ENCODE assay signal across 1 cellular context in genomic region chr1:159000627-159001026, GRCh38.
TF ChIP-seq lines count a peak whose summit lies in the region.

No MANE protein-coding gene starts in this region.

TF ChIP-seq in K562, 482 proteins besides CTCF, POLR2A, EP300 and RAD21 (continued from another document):
- TF ChIP-seq USF2 (CRISPR knock-in tag; IDR thresholded peaks at IDR 0.05) (no peak), CCAR2 (IDR thresholded peaks at IDR 0.05; ENCODE audit: low read depth, low read length) (no peak), GTF3C2 (IDR thresholded peaks at IDR 0.05; ENCODE audit: borderline replicate concordance, extremely low read depth, insufficient read length) (no peak), SIN3A (IDR thresholded peaks at IDR 0.05; ENCODE audit: borderline replicate concordance in 2 of 2, control insufficient read depth in 1 of 2, low read depth in 2 of 2, low read length in 2 of 2) (no peak), SAFB2 (IDR thresholded peaks at IDR 0.05; ENCODE audit: borderline replicate concordance, low read depth, low read length, severe bottlenecking) (no peak), IFI16 (CRISPR knock-in tag; IDR thresholded peaks at IDR 0.05) (no peak), SMARCC2 (IDR thresholded peaks at IDR 0.05; ENCODE audit: low read depth) (no peak), ETV1 (tag; conservative IDR thresholded peaks at IDR 0.05; ENCODE audit: low read depth) (no peak)
TF ChIP-seq in K562: peak in this region for 5.
